Comparison of ENCODE assay signal across 22 cellular contexts in genomic region chr2:69269330-69269729, GRCh38.
"Had no signal": no experiment of that assay in that cellular context is flagged by ENCODE, and none has a peak within 500 bp of the region (broad histone marks: within the 10 kb centered on the region; RNA-seq: fewer than 3 reads in every experiment).

No MANE protein-coding gene starts in this region.

- H3K4me1 ChIP-seq: foreskin keratinocyte, psoas muscle, testis, vagina had no signal

- FAIRE-seq: islet of Langerhans had no signal

- H3K36me3 ChIP-seq: esophagus squamous epithelium, neutrophil, tibial nerve, upper lobe of right lung, vagina had no signal

- H3K27ac ChIP-seq: esophagus squamous epithelium, foreskin keratinocyte, neutrophil, psoas muscle, skin epidermis, testis, tibial nerve, upper lobe of right lung, vagina had no signal

- H3K9me3 ChIP-seq: esophagus squamous epithelium, neutrophil, psoas muscle, testis, tibial nerve, upper lobe of right lung, vagina had no signal

- DNase-seq: effector memory CD8-positive, alpha-beta T cell; esophagus squamous epithelium; foreskin keratinocyte; head of caudate nucleus; hippocampal formation; mammary epithelial cell; naive thymus-derived CD4-positive, alpha-beta T cell; psoas muscle; retina; stimulated activated CD4-positive, alpha-beta T cell treated with anti-CD3 and anti-CD28 coated beads, Interleukin-2, amount 100 ng/mL, for 24 hours; stimulated activated CD4-positive, alpha-beta T cell treated with anti-CD3 and anti-CD28 coated beads, Interleukin-4, amount 100 ng/mL, for 4 hours; stimulated activated naive B cell treated with anti-CD40 and anti-IgM and Interleukin-4, amounts not matched to agents 10 μg/mL and 1 μg/mL and 100 μg/mL, for 72 hours; stimulated activated naive CD8-positive, alpha-beta T cell treated with anti-CD3 and anti-CD28 coated beads, Interleukin-15, amount 100 ng/mL, for 72 hours; testis; upper lobe of right lung had no signal

- H3K4me3 ChIP-seq: esophagus squamous epithelium, psoas muscle, skin epidermis, testis, tibial nerve, upper lobe of right lung, vagina had no signal

- ATAC-seq: effector memory CD8-positive, alpha-beta T cell; foreskin keratinocyte; left lobe of liver; naive thymus-derived CD4-positive, alpha-beta T cell; psoas muscle; sciatic nerve; stimulated activated naive B cell treated with anti-CD40 and anti-IgM and Interleukin-4, amounts not matched to agents 10 μg/mL and 1 μg/mL and 100 μg/mL, for 72 hours; stimulated activated naive CD8-positive, alpha-beta T cell treated with anti-CD3 and anti-CD28 coated beads, Interleukin-15, amount 100 ng/mL, for 72 hours; upper lobe of right lung had no signal
